ENCODE assay signal across 20 cellular contexts in the genomic region with DNA sequence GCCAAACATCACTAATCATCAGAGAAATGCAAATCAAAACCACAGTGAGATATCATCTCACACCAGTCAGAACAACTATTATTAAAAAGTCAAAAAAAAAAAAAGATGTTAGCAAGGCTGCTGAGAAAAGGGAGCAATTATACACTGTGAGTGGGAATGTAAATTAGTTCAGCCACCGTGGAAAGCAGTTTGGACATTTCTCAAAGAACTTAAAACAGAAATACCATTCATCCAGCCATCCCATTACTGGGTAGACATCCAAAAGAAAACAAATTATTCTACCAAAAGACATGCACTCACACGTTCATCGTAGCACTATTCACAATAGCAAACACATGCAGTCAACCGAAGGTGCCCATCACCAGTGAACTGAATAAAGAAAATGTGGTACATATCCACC.
DNase-seq lines count a peak whose midpoint lies in the region; ATAC-seq, FAIRE-seq and TF ChIP-seq lines count a peak whose summit lies in the region.
"Had no signal": no experiment of that assay in that cellular context is flagged by ENCODE, and none has a peak within 500 bp of the region (broad histone marks: within the 10 kb centered on the region; RNA-seq: fewer than 3 reads in every experiment).

No MANE protein-coding gene starts in this region.

- no peaks in the 10 kb centered on the region for H3K27me3 ChIP-seq in astrocyte (ENCODE audit: insufficient read depth, low read length)
- peaks cover 3% of the 10 kb centered on the region for H3K27me3 ChIP-seq in CD4-positive, alpha-beta T cell (ENCODE audit: control insufficient read depth, insufficient read depth, low read length)
- H3K27me3 ChIP-seq: BE2C had no signal

- CTCF ChIA-PET in CD4-positive, alpha-beta T cell (lab: Charles Lee): no interaction called here

- H3K4me3 Mint-ChIP-seq in astrocyte (ENCODE audit: unreplicated experiment) (no peak overlapping the region), chondrocyte (ENCODE audit: unreplicated experiment) (no peak overlapping the region), nephron (no peak overlapping the region)
- no peak overlapping the region for H3K4me3 Mint-ChIP-seq in CD4-positive, alpha-beta T cell
- H3K4me3 Mint-ChIP-seq: CD4-positive, CD25-positive, alpha-beta regulatory T cell; HFFc6 had no signal

- peaks cover 4% of the 10 kb centered on the region for H3K4me1 ChIP-seq in astrocyte (ENCODE audit: insufficient read depth, low read length)
- H3K4me1 ChIP-seq: BE2C had no signal

- no peak overlapping the region for H3K4me3 ChIP-seq in astrocyte (ENCODE audit: insufficient read depth, low read depth, low read length)
- H3K4me3 ChIP-seq: GM12878 had no signal

- no peak for TF ChIP-seq CTCF in astrocyte (IDR thresholded peaks at IDR 0.05; ENCODE audit: insufficient read depth, low read depth, low read length)
- no peak for TF ChIP-seq CTCF in chondrocyte (IDR thresholded peaks at IDR 0.05)
- no peak for TF ChIP-seq CTCF in nephron (IDR thresholded peaks at IDR 0.05; ENCODE audit: unreplicated experiment in 3 of 3)
- no peak for TF ChIP-seq CTCF in CD4-positive, alpha-beta T cell (IDR thresholded peaks at IDR 0.05)

- ATAC-seq in CD4-positive, alpha-beta T cell (ENCODE audit: poor library complexity): no peak
- ATAC-seq: GM12878, HCT116 had no signal

- H3K27ac ChIP-seq in astrocyte (ENCODE audit: low read depth, low read length): no peak overlapping the region
- H3K27ac ChIP-seq in CD4-positive, alpha-beta T cell (ENCODE audit: low read depth, low read length): no peak overlapping the region

- no peaks in the 10 kb centered on the region for H3K79me2 ChIP-seq in astrocyte (ENCODE audit: insufficient read depth, low read length)

- POLR2A ChIA-PET in CD4-positive, alpha-beta T cell (lab: Charles Lee): no interaction called here

- FAIRE-seq in astrocyte (lab: Jason Lieb, UNC): no peak
- FAIRE-seq: A204.1, GM12878, HTR-8/SVneo had no signal

- no peak overlapping the region for H3K9ac ChIP-seq in astrocyte (ENCODE audit: low read length)

- intact Hi-C loops in CD4-positive, alpha-beta T cell (cut with DNase I, micrococcal nuclease): no loop called here

- no peaks in the 10 kb centered on the region for H3K27me3 Mint-ChIP-seq in astrocyte (ENCODE audit: low read depth, unreplicated experiment)
- no peaks in the 10 kb centered on the region for H3K27me3 Mint-ChIP-seq in chondrocyte (ENCODE audit: low read depth)
- no peaks in the 10 kb centered on the region for H3K27me3 Mint-ChIP-seq in nephron (ENCODE audit: low read depth)
- peaks cover 11% of the 10 kb centered on the region for H3K27me3 Mint-ChIP-seq in CD4-positive, alpha-beta T cell

- H3K36me3 ChIP-seq in astrocyte (ENCODE audit: insufficient read depth, low read length): no peaks in the 10 kb centered on the region
- H3K36me3 ChIP-seq: BE2C had no signal

- H3K4me1 Mint-ChIP-seq in astrocyte (ENCODE audit: low read depth, unreplicated experiment) (peaks cover 6% of the 10 kb centered on the region), chondrocyte (ENCODE audit: low read depth) (peaks cover 18% of the 10 kb centered on the region), nephron (peaks cover 18% of the 10 kb centered on the region)
- H3K4me1 Mint-ChIP-seq in CD4-positive, alpha-beta T cell (ENCODE audit: low read depth): no peaks in the 10 kb centered on the region
- H3K4me1 Mint-ChIP-seq: CD4-positive, CD25-positive, alpha-beta regulatory T cell had no signal

- no peak overlapping the region for H3K4me2 ChIP-seq in astrocyte (ENCODE audit: low read length)

- no peaks in the 10 kb centered on the region for H4K20me1 ChIP-seq in astrocyte (ENCODE audit: insufficient read depth, low read length)

- H3K9me3 ChIP-seq in astrocyte (ENCODE audit: insufficient read depth, low read depth, low read length): no peaks in the 10 kb centered on the region
- H3K9me3 ChIP-seq in CD4-positive, alpha-beta T cell (ENCODE audit: control insufficient read depth, low read length): no peaks in the 10 kb centered on the region
- H3K9me3 ChIP-seq: BE2C had no signal

- no peak overlapping the region for H2AFZ ChIP-seq in astrocyte (ENCODE audit: low read depth, low read length)

- H3K36me3 Mint-ChIP-seq in astrocyte (ENCODE audit: low read depth, unreplicated experiment) (peaks cover 2% of the 10 kb centered on the region), chondrocyte (ENCODE audit: low read depth) (peaks cover 7% of the 10 kb centered on the region), nephron (ENCODE audit: low read depth) (peaks cover 10% of the 10 kb centered on the region)
- no peaks in the 10 kb centered on the region for H3K36me3 Mint-ChIP-seq in CD4-positive, alpha-beta T cell (ENCODE audit: low read depth)
- H3K36me3 Mint-ChIP-seq: CD4-positive, CD25-positive, alpha-beta regulatory T cell had no signal

- DNase-seq in astrocyte (ENCODE audit: low read depth) (peak; percentile 14), chondrocyte (ENCODE audit: low spot score) (no peak), COLO829 (ENCODE audit: low spot score) (no peak), SK-N-DZ (ENCODE audit: low spot score) (no peak)
- no peak for DNase-seq in CD4-positive, alpha-beta T cell
- DNase-seq: ACHN; BE2C; C1 segment of cervical spinal cord; CD4-positive, CD25-positive, alpha-beta regulatory T cell; DMS153; DMS79; GOT3; H7; HFFc6; IMR-90 had no signal

- H3K27ac Mint-ChIP-seq in astrocyte (ENCODE audit: unreplicated experiment): no peak overlapping the region
- H3K27ac Mint-ChIP-seq in chondrocyte (ENCODE audit: unreplicated experiment): peak overlapping the region; percentile 49
- H3K27ac Mint-ChIP-seq in nephron: peak overlapping the region in 2 of 3 experiments; percentile 16 to 22
- H3K27ac Mint-ChIP-seq in CD4-positive, alpha-beta T cell: no peak overlapping the region
- H3K27ac Mint-ChIP-seq: CD4-positive, CD25-positive, alpha-beta regulatory T cell; HFFc6 had no signal

- peaks cover 12% of the 10 kb centered on the region for H3K9me3 Mint-ChIP-seq in astrocyte (ENCODE audit: unreplicated experiment)
- H3K9me3 Mint-ChIP-seq in chondrocyte (ENCODE audit: low read depth): peaks cover 11% of the 10 kb centered on the region
- peaks cover 19% of the 10 kb centered on the region for H3K9me3 Mint-ChIP-seq in nephron
- no peaks in the 10 kb centered on the region for H3K9me3 Mint-ChIP-seq in CD4-positive, alpha-beta T cell

Comparison
In these comparisons a context has a peak if more than half of its experiments do, and no peak if none do; other contexts are left out.
1. H3K27ac Mint-ChIP-seq: peak in chondrocyte (single experiment) and nephron (2 of 3); none in astrocyte (single experiment) and CD4-positive, alpha-beta T cell (single experiment).